1 cellular context compared by ENCODE assay signal in the genomic region with DNA sequence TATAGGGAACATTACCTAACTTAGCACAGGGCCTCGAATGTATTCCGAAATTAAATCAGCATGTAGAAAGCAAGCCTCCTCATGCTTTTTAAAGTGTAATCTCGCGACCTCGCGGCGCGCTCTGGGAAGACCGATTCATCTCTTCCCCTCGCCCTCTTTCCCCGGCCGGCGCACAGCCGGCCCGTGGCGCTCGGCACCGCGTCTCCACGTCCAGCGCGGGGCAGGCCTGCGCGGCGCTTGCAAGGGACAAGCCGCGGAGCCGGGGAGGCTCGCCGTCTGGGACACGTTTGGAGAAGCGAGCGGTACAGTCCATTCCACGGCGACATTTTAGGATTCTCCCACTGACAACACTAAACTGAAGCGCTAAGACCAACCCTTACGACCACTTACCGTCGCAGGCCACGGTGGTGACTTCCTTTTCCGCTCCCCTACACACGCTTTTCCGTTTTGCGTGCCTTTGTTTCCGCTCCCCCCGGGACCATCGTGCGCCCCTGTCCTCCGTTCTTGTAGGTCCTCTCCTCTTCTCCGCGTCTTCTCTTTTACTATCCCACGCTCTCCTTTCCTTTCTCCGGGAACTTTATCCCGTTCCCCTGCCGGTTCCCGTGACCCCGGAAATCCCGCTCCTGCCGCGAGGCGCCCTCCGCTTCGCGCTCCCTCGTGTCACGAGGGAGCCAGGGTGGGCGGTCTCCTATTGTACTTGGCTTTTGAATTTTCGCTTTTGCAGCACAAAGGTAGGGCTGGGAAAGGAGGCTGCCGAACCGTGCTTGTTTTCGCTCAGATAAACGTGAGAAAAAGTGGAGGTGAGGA.
TF ChIP-seq lines count a peak whose summit lies in the region.

A gene with protein sequence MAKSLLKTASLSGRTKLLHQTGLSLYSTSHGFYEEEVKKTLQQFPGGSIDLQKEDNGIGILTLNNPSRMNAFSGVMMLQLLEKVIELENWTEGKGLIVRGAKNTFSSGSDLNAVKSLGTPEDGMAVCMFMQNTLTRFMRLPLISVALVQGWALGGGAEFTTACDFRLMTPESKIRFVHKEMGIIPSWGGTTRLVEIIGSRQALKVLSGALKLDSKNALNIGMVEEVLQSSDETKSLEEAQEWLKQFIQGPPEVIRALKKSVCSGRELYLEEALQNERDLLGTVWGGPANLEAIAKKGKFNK (minus strand): TSS at position 664 of the 807 bp plus-strand sequence. CDS start 12,581 bp downstream, outside the sequence.

TF ChIP-seq in K562, 482 proteins besides CTCF, POLR2A, EP300 and RAD21 (continued from another document and continues in another):
- TF ChIP-seq, protein P1, sequence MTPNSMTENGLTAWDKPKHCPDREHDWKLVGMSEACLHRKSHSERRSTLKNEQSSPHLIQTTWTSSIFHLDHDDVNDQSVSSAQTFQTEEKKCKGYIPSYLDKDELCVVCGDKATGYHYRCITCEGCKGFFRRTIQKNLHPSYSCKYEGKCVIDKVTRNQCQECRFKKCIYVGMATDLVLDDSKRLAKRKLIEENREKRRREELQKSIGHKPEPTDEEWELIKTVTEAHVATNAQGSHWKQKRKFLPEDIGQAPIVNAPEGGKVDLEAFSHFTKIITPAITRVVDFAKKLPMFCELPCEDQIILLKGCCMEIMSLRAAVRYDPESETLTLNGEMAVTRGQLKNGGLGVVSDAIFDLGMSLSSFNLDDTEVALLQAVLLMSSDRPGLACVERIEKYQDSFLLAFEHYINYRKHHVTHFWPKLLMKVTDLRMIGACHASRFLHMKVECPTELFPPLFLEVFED (CRISPR knock-in tag; conservative IDR thresholded peaks at IDR 0.05) = no peak
- no peak for TF ChIP-seq TRIM28 (IDR thresholded peaks at IDR 0.05)
- TF ChIP-seq PTRF (tag; IDR thresholded peaks at IDR 0.05) = no peak
- TF ChIP-seq, protein P2, sequence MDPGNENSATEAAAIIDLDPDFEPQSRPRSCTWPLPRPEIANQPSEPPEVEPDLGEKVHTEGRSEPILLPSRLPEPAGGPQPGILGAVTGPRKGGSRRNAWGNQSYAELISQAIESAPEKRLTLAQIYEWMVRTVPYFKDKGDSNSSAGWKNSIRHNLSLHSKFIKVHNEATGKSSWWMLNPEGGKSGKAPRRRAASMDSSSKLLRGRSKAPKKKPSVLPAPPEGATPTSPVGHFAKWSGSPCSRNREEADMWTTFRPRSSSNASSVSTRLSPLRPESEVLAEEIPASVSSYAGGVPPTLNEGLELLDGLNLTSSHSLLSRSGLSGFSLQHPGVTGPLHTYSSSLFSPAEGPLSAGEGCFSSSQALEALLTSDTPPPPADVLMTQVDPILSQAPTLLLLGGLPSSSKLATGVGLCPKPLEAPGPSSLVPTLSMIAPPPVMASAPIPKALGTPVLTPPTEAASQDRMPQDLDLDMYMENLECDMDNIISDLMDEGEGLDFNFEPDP (CRISPR knock-in tag; IDR thresholded peaks at IDR 0.05) = no peak
- TF ChIP-seq ETS2 (tag; IDR thresholded peaks at IDR 0.05; ENCODE audit: borderline replicate concordance, poor library complexity, severe bottlenecking) = no peak
- TF ChIP-seq, protein P3, sequence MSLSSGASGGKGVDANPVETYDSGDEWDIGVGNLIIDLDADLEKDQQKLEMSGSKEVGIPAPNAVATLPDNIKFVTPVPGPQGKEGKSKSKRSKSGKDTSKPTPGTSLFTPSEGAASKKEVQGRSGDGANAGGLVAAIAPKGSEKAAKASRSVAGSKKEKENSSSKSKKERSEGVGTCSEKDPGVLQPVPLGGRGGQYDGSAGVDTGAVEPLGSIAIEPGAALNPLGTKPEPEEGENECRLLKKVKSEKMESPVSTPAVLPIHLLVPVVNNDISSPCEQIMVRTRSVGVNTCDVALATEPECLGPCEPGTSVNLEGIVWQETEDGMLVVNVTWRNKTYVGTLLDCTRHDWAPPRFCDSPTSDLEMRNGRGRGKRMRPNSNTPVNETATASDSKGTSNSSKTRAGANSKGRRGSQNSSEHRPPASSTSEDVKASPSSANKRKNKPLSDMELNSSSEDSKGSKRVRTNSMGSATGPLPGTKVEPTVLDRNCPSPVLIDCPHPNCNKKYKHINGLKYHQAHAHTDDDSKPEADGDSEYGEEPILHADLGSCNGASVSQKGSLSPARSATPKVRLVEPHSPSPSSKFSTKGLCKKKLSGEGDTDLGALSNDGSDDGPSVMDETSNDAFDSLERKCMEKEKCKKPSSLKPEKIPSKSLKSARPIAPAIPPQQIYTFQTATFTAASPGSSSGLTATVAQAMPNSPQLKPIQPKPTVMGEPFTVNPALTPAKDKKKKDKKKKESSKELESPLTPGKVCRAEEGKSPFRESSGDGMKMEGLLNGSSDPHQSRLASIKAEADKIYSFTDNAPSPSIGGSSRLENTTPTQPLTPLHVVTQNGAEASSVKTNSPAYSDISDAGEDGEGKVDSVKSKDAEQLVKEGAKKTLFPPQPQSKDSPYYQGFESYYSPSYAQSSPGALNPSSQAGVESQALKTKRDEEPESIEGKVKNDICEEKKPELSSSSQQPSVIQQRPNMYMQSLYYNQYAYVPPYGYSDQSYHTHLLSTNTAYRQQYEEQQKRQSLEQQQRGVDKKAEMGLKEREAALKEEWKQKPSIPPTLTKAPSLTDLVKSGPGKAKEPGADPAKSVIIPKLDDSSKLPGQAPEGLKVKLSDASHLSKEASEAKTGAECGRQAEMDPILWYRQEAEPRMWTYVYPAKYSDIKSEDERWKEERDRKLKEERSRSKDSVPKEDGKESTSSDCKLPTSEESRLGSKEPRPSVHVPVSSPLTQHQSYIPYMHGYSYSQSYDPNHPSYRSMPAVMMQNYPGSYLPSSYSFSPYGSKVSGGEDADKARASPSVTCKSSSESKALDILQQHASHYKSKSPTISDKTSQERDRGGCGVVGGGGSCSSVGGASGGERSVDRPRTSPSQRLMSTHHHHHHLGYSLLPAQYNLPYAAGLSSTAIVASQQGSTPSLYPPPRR (CRISPR knock-in tag; IDR thresholded peaks at IDR 0.05; ENCODE audit: borderline replicate concordance) = no peak
- no peak for TF ChIP-seq SNRNP70 (optimal IDR thresholded peaks at IDR 0.05; ENCODE audit: low read depth, low read length)
- TF ChIP-seq, protein P4, sequence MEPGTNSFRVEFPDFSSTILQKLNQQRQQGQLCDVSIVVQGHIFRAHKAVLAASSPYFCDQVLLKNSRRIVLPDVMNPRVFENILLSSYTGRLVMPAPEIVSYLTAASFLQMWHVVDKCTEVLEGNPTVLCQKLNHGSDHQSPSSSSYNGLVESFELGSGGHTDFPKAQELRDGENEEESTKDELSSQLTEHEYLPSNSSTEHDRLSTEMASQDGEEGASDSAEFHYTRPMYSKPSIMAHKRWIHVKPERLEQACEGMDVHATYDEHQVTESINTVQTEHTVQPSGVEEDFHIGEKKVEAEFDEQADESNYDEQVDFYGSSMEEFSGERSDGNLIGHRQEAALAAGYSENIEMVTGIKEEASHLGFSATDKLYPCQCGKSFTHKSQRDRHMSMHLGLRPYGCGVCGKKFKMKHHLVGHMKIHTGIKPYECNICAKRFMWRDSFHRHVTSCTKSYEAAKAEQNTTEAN (CRISPR knock-in tag; IDR thresholded peaks at IDR 0.05) = no peak
- TF ChIP-seq MCM7 (IDR thresholded peaks at IDR 0.05) = no peak
- peak; percentile 12 for TF ChIP-seq SETDB1 (IDR thresholded peaks at IDR 0.05; ENCODE audit: low read length)
- no peak for TF ChIP-seq DPF2 (IDR thresholded peaks at IDR 0.05)
- TF ChIP-seq FOSL1 (tag; conservative IDR thresholded peaks at IDR 0.05) = no peak
- peak; percentile 92 for TF ChIP-seq BRD4 (IDR thresholded peaks at IDR 0.05)
- no peak for TF ChIP-seq PTBP1 (IDR thresholded peaks at IDR 0.05; ENCODE audit: low read depth, low read length)
- TF ChIP-seq SRF (CRISPR knock-in tag; IDR thresholded peaks at IDR 0.05) = no peak
- TF ChIP-seq RAD51 (IDR thresholded peaks at IDR 0.05; ENCODE audit: borderline replicate concordance, low read depth) = peak; percentile 28; the same call in 1 of the 2 replicates
- no peak for TF ChIP-seq ZNF197 (CRISPR knock-in tag; IDR thresholded peaks at IDR 0.05; ENCODE audit: low read depth)
- TF ChIP-seq ESRRA (IDR thresholded peaks at IDR 0.05; ENCODE audit: borderline replicate concordance, low read depth) = no peak
- TF ChIP-seq, protein P5, sequence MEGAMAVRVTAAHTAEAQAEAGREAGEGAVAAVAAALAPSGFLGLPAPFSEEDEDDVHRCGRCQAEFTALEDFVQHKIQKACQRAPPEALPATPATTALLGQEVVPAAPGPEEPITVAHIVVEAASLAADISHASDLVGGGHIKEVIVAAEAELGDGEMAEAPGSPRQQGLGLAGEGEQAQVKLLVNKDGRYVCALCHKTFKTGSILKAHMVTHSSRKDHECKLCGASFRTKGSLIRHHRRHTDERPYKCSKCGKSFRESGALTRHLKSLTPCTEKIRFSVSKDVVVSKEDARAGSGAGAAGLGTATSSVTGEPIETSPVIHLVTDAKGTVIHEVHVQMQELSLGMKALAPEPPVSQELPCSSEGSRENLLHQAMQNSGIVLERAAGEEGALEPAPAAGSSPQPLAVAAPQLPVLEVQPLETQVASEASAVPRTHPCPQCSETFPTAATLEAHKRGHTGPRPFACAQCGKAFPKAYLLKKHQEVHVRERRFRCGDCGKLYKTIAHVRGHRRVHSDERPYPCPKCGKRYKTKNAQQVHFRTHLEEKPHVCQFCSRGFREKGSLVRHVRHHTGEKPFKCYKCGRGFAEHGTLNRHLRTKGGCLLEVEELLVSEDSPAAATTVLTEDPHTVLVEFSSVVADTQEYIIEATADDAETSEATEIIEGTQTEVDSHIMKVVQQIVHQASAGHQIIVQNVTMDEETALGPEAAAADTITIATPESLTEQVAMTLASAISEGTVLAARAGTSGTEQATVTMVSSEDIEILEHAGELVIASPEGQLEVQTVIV (CRISPR knock-in tag; IDR thresholded peaks at IDR 0.05; ENCODE audit: borderline replicate concordance) = no peak
- no peak for TF ChIP-seq NFRKB (IDR thresholded peaks at IDR 0.05; ENCODE audit: low read depth)
- TF ChIP-seq POLR3A (IDR thresholded peaks at IDR 0.05; ENCODE audit: borderline replicate concordance, extremely low read depth, insufficient read depth, insufficient read length) = no peak
- no peak for TF ChIP-seq CBFB (CRISPR knock-in tag; IDR thresholded peaks at IDR 0.05)
- TF ChIP-seq FUS (optimal IDR thresholded peaks at IDR 0.05; ENCODE audit: low read depth, low read length) = no peak
- no peak for TF ChIP-seq GATAD2A (IDR thresholded peaks at IDR 0.05)
- TF ChIP-seq NONO (IDR thresholded peaks at IDR 0.05; ENCODE audit: low read depth in 2 of 2, low read length in 1 of 2) = no peak
- no peak for TF ChIP-seq HMG20A (CRISPR knock-in tag; conservative IDR thresholded peaks at IDR 0.05)
- peak; percentile 20 for TF ChIP-seq RB1 (IDR thresholded peaks at IDR 0.05; ENCODE audit: low read depth)
- no peak for TF ChIP-seq ZNF212 (CRISPR knock-in tag; IDR thresholded peaks at IDR 0.05)
- no peak for TF ChIP-seq DMBX1 (CRISPR knock-in tag; IDR thresholded peaks at IDR 0.05; ENCODE audit: borderline replicate concordance)
- TF ChIP-seq, protein P6, sequence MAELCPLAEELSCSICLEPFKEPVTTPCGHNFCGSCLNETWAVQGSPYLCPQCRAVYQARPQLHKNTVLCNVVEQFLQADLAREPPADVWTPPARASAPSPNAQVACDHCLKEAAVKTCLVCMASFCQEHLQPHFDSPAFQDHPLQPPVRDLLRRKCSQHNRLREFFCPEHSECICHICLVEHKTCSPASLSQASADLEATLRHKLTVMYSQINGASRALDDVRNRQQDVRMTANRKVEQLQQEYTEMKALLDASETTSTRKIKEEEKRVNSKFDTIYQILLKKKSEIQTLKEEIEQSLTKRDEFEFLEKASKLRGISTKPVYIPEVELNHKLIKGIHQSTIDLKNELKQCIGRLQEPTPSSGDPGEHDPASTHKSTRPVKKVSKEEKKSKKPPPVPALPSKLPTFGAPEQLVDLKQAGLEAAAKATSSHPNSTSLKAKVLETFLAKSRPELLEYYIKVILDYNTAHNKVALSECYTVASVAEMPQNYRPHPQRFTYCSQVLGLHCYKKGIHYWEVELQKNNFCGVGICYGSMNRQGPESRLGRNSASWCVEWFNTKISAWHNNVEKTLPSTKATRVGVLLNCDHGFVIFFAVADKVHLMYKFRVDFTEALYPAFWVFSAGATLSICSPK (IDR thresholded peaks at IDR 0.05; ENCODE audit: borderline replicate concordance) = no peak
- TF ChIP-seq, protein P7, sequence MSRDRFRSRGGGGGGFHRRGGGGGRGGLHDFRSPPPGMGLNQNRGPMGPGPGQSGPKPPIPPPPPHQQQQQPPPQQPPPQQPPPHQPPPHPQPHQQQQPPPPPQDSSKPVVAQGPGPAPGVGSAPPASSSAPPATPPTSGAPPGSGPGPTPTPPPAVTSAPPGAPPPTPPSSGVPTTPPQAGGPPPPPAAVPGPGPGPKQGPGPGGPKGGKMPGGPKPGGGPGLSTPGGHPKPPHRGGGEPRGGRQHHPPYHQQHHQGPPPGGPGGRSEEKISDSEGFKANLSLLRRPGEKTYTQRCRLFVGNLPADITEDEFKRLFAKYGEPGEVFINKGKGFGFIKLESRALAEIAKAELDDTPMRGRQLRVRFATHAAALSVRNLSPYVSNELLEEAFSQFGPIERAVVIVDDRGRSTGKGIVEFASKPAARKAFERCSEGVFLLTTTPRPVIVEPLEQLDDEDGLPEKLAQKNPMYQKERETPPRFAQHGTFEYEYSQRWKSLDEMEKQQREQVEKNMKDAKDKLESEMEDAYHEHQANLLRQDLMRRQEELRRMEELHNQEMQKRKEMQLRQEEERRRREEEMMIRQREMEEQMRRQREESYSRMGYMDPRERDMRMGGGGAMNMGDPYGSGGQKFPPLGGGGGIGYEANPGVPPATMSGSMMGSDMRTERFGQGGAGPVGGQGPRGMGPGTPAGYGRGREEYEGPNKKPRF (IDR thresholded peaks at IDR 0.05; ENCODE audit: low read depth, low read length) = no peak
- TF ChIP-seq, protein P8, sequence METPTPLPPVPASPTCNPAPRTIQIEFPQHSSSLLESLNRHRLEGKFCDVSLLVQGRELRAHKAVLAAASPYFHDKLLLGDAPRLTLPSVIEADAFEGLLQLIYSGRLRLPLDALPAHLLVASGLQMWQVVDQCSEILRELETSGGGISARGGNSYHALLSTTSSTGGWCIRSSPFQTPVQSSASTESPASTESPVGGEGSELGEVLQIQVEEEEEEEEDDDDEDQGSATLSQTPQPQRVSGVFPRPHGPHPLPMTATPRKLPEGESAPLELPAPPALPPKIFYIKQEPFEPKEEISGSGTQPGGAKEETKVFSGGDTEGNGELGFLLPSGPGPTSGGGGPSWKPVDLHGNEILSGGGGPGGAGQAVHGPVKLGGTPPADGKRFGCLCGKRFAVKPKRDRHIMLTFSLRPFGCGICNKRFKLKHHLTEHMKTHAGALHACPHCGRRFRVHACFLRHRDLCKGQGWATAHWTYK (CRISPR knock-in tag; IDR thresholded peaks at IDR 0.05) = no peak; the same call in 1 of the 2 replicates
- no peak for TF ChIP-seq ZNF224 (CRISPR knock-in tag; IDR thresholded peaks at IDR 0.05)
- TF ChIP-seq HDAC2 (IDR thresholded peaks at IDR 0.05) = no peak; the same call in 1 of the 2 replicates
- peak; percentile 36; the same call in 1 of the 2 replicates for TF ChIP-seq ARID1B (IDR thresholded peaks at IDR 0.05)
- TF ChIP-seq PTTG1 (tag; IDR thresholded peaks at IDR 0.05; ENCODE audit: low read depth) = no peak
- TF ChIP-seq KDM1A (IDR thresholded peaks at IDR 0.05) = no peak
- no peak for TF ChIP-seq HIVEP1 (CRISPR knock-in tag; IDR thresholded peaks at IDR 0.05)
- 0 out of 2 replicates have a peak, but pooled peaks have one; percentile 28 for TF ChIP-seq EGR1 (conservative IDR thresholded peaks at IDR 0.05)
- TF ChIP-seq ZNF766 (CRISPR knock-in tag; conservative IDR thresholded peaks at IDR 0.05) = no peak
- TF ChIP-seq MBD2 (IDR thresholded peaks at IDR 0.05; ENCODE audit: borderline replicate concordance, low read depth) = 0 out of 2 replicates have a peak, but pooled peaks have one; percentile 35
- TF ChIP-seq ZEB2 (IDR thresholded peaks at IDR 0.05) = peak; percentile 46; the same call in 1 of the 2 replicates
